1 cellular context compared by ENCODE assay signal in the genomic region with DNA sequence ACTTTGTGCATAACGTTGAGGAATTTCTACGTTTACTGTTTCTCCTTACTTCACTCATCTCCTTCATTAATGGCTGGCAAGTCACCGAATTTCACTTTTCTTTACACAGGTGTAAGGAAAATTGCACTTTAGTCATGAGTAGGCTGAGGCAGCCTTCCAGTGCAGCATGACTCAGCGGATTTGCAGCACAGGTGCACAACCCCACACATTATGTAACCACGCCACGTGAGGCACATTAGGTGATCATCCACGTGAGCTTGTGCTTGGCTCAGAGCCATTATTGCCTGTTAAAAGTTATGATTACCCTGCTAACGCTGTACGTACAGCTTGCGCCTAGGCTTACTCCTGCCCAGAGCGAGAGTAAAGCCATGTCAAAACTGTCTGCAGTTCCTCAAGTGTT.
TF ChIP-seq lines count a peak whose summit lies in the region.

No MANE protein-coding gene starts in this region.

TF ChIP-seq in GM23338, 12 proteins besides CTCF, POLR2A, EP300 and RAD21 (continued from another document):
- TF ChIP-seq, protein P1, sequence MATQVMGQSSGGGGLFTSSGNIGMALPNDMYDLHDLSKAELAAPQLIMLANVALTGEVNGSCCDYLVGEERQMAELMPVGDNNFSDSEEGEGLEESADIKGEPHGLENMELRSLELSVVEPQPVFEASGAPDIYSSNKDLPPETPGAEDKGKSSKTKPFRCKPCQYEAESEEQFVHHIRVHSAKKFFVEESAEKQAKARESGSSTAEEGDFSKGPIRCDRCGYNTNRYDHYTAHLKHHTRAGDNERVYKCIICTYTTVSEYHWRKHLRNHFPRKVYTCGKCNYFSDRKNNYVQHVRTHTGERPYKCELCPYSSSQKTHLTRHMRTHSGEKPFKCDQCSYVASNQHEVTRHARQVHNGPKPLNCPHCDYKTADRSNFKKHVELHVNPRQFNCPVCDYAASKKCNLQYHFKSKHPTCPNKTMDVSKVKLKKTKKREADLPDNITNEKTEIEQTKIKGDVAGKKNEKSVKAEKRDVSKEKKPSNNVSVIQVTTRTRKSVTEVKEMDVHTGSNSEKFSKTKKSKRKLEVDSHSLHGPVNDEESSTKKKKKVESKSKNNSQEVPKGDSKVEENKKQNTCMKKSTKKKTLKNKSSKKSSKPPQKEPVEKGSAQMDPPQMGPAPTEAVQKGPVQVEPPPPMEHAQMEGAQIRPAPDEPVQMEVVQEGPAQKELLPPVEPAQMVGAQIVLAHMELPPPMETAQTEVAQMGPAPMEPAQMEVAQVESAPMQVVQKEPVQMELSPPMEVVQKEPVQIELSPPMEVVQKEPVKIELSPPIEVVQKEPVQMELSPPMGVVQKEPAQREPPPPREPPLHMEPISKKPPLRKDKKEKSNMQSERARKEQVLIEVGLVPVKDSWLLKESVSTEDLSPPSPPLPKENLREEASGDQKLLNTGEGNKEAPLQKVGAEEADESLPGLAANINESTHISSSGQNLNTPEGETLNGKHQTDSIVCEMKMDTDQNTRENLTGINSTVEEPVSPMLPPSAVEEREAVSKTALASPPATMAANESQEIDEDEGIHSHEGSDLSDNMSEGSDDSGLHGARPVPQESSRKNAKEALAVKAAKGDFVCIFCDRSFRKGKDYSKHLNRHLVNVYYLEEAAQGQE (IDR thresholded peaks at IDR 0.05; ENCODE audit: unreplicated experiment), result no peak
- no peak for TF ChIP-seq ZNF114 (CRISPR knock-in tag; IDR thresholded peaks at IDR 0.05)
